In the genomic region with DNA sequence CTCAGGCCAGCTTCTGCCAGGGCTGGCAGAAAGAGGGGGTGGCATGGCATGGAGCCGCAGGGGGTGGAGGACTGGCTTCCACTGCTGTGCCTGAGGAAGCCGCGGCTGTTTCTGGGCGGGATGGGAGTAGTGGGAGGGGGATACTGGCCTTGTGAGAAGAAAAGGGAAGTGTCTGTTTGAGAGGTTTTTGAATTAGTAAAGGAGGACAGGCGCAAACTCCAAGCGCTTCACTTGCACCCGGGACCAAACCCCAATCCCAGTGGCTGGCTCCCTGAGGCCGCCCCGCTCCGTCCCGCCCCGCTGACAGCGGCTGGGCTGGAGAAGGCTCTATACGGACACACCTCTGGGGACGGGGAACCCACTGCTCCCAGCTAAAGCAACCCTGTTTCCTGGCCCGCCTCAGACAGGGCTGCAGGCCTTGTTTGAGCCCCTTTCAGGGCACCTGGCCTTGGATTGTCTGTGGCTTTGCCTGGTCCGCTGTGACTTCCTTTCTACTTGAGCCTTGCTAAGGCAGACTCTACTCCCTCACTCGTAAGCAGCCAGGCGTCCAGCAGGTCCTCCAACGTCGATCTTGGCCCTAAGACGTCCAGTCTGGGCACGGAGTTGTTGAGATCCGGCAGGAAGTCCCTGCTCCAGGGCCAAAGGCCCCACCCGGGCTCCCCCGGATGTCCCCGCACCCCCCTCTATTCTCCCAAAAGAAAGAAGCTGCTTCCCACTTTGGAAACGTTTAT, we compare ENCODE assay signal across 8 cellular contexts. TPM values are rescaled to one million over a fixed set of nuclear protein-coding genes. Genes with fewer than 3 reads are reported as not detected.
DNase-seq lines count a peak whose midpoint lies in the region; ATAC-seq and TF ChIP-seq lines count a peak whose summit lies in the region.

No MANE protein-coding gene starts in this region.

- H3K4me1 ChIP-seq in GM23248 (ENCODE audit: insufficient read depth) (peaks cover 5% of the 10 kb centered on the region; the same call in 1 of the 2 replicates), psoas muscle (peaks cover 9% of the 10 kb centered on the region)

- TF ChIP-seq CTCF in fibroblast of villous mesenchyme (IDR thresholded peaks at IDR 0.05; ENCODE audit: insufficient read depth, low read depth, low read length) = no peak
- no peak for TF ChIP-seq CTCF in psoas muscle (IDR thresholded peaks at IDR 0.05)

- H3K4me3 ChIP-seq in GM23248 = peak overlapping the region; percentile 46
- H3K4me3 ChIP-seq in fibroblast of villous mesenchyme (ENCODE audit: low read depth, low read length) = peak overlapping the region; percentile 48
- peak overlapping the region; percentile 48 for H3K4me3 ChIP-seq in psoas muscle

- H3K4me2 ChIP-seq in GM23248 (ENCODE audit: unreplicated experiment) = peak overlapping the region; percentile 59

- peak in 3 of 4 donors; percentile 14 to 36 (median 26) for ATAC-seq in psoas muscle

- peak overlapping the region; percentile 68 for H3K9ac ChIP-seq in GM23248

- in situ Hi-C loops in GM23248 (cut with MboI) = no loop called here

- intact Hi-C loops in psoas muscle (cut with DNase I) = loop anchor here (1.0 to 5.0 kb wide), 2 partner anchors 43 to 44 kb away; a partner anchor contains a TSS

- no peaks in the 10 kb centered on the region for H3K9me2 ChIP-seq in GM23248 (ENCODE audit: insufficient read depth)

- 55 to 59% methylated on average over 27 to 28 of the region's 28 CpGs for WGBS in GM23248 (ENCODE audit: low coverage in 1 of 2, low lambda C conversion rate in 2 of 2, missing lambda C conversion rate in 2 of 2), 2 experiments
- WGBS in psoas muscle, 3 donors = 38 to 46% (median 45%) methylated on average over 24 to 28 of the region's 28 CpGs

- 0 out of 2 replicates have a peak, but pooled peaks cover 7% of the 10 kb centered on the region for H3F3A ChIP-seq in GM23248 (ENCODE audit: insufficient read depth)

- H3K27me3 ChIP-seq in GM23248 (replicated peaks; ENCODE audit: insufficient read depth) (no peaks in the 10 kb centered on the region), psoas muscle (ENCODE audit: insufficient read depth in 3 of 3, low read length in 2 of 3) (no peaks in the 10 kb centered on the region)

- H4K20me1 ChIP-seq in GM23248 (ENCODE audit: insufficient read depth) = no peaks in the 10 kb centered on the region

- DNase-seq in CMK (ENCODE audit: low read depth) = peak; percentile 58
- no peak for DNase-seq in GM23248
- peak; percentile 51 for DNase-seq in SKM-1 (lab: John Stamatoyannopoulos, UW; ENCODE audit: unreplicated experiment)
- no peak for DNase-seq in fibroblast of villous mesenchyme (ENCODE audit: low read depth)
- peak in 1 of 2 donors; percentile 37 for DNase-seq in psoas muscle
- no peak for DNase-seq in C1 segment of cervical spinal cord (lab: John Stamatoyannopoulos, UW)
- DNase-seq in COR-L47 (lab: John Stamatoyannopoulos, UW) = no peak
- no peak for DNase-seq in D341Med (ENCODE audit: low spot score)

- H3K36me3 ChIP-seq in GM23248 (ENCODE audit: low read depth) (no peaks in the 10 kb centered on the region), psoas muscle (ENCODE audit: insufficient read depth in 1 of 2, low read depth in 1 of 2) (no peaks in the 10 kb centered on the region)

- no peaks in the 10 kb centered on the region for H3K79me2 ChIP-seq in GM23248 (ENCODE audit: insufficient read depth)

- H3K27ac ChIP-seq in GM23248 (peak overlapping the region; percentile 60), psoas muscle (peak overlapping the region; percentile 51)

- H3K9me3 ChIP-seq in GM23248 (ENCODE audit: low read depth) = no peaks in the 10 kb centered on the region
- no peaks in the 10 kb centered on the region for H3K9me3 ChIP-seq in psoas muscle

- peak overlapping the region; percentile 78 for H2AFZ ChIP-seq in GM23248

RNA-seq across cellular contexts. Expression of a gene that starts 2.2 kb away (rescaled TPM):
- not detected in 2 replicates for total RNA-seq in GM23248 (2014; rRNA removed; shearing (Covaris generic))
- 0.23 TPM in 1 of 2 replicates, not detected in the other for polyA plus RNA-seq in GM23248 (2016; fragmentation: Nextera tagmentation; extraction: Ambion mirVana)
- not detected in 2 replicates for total RNA-seq in fibroblast of villous mesenchyme
- under 1 TPM in 3 of 4 donors, not detected in 1; 0.30 to 0.58 (median 0.30) TPM for total RNA-seq in psoas muscle
- 1 to 10 TPM in 1 of 3 donors, under 1 TPM in 2; 0.44 to 4.9 (median 0.46) TPM for polyA plus RNA-seq in psoas muscle

RNA-seq across cellular contexts. Expression of a gene that starts 5.5 kb away (rescaled TPM):
- total RNA-seq in GM23248 (2014; rRNA removed; shearing (Covaris generic)) = not detected in 2 replicates
- polyA plus RNA-seq in GM23248 (2016; fragmentation: Nextera tagmentation; extraction: Ambion mirVana) (not detected in 2 replicates), psoas muscle (1 to 10 TPM in 1 of 3 donors, under 1 TPM in 1, not detected in 1; 0.26 to 2.2 TPM)
- total RNA-seq in fibroblast of villous mesenchyme (not detected in 2 replicates), psoas muscle (under 1 TPM in 1 of 4 donors, not detected in 3; 0.46 TPM)

RNA-seq across cellular contexts. Expression of a gene that starts 12.1 kb away (rescaled TPM):
- total RNA-seq in GM23248 (2014; rRNA removed; shearing (Covaris generic)) = not detected in 2 replicates
- polyA plus RNA-seq in GM23248 (2016; fragmentation: Nextera tagmentation; extraction: Ambion mirVana) (not detected in 2 replicates), psoas muscle (1 to 10 TPM in 1 of 3 donors, under 1 TPM in 1, not detected in 1; 0.44 to 6.0 TPM)
- total RNA-seq in fibroblast of villous mesenchyme (not detected in 2 replicates), psoas muscle (under 1 TPM in 1 of 4 donors, not detected in 3; 0.50 TPM)

RNA-seq across cellular contexts. Expression of a gene that starts 43.5 kb away (rescaled TPM):
- total RNA-seq in GM23248 (2014; rRNA removed; shearing (Covaris generic)) = not detected in 2 replicates
- polyA plus RNA-seq in GM23248 (2016; fragmentation: Nextera tagmentation; extraction: Ambion mirVana) (not detected in 2 replicates), psoas muscle (under 1 TPM in 1 of 3 donors, not detected in 2; 0.05 TPM)
- total RNA-seq in fibroblast of villous mesenchyme (not detected in 2 replicates), psoas muscle (not detected)

RNA-seq across cellular contexts. Expression of a gene that starts 47.4 kb away (rescaled TPM):
- 30.8 and 34.9 TPM in 2 replicates for total RNA-seq in GM23248 (2014; rRNA removed; shearing (Covaris generic))
- polyA plus RNA-seq in GM23248 (2016; fragmentation: Nextera tagmentation; extraction: Ambion mirVana) (71.3 and 76.8 TPM in 2 replicates), psoas muscle (10 to 100 TPM; 40.1 to 98.6 (median 70.2) TPM)
- total RNA-seq in fibroblast of villous mesenchyme (22.9 and 29.4 TPM in 2 replicates), psoas muscle (10 to 100 TPM; 41.4 to 63.2 (median 56.1) TPM)

Comparison
In these comparisons a context has a peak if more than half of its experiments do, and no peak if none do; other contexts are left out.
1. DNase-seq: peak in CMK (single experiment) and SKM-1 (single experiment); none in GM23248 (single experiment), fibroblast of villous mesenchyme (single experiment), C1 segment of cervical spinal cord (0 of 14), COR-L47 (single experiment) and D341Med (single experiment).
2. Peak in every context shown above with its lines, with median percentiles within 50 percentile points of each other: H3K4me3 ChIP-seq.